8 cellular contexts compared by ENCODE assay signal in genomic region chr19:12064266-12065099, GRCh38. TPM values are rescaled to one million over a fixed set of nuclear protein-coding genes. Genes with fewer than 3 reads are reported as not detected.
DNase-seq lines count a peak whose midpoint lies in the region; ATAC-seq and TF ChIP-seq lines count a peak whose summit lies in the region.

Gene ZNF844, plus strand, starts transcription at chr19:12064731. Its CDS starts 143 bp downstream, at chr19:12064874.

- peak; percentile 59 to 83 (median 68) for DNase-seq in CD8-positive, alpha-beta T cell
- DNase-seq in NB4 (ENCODE audit: low read depth) (peak; percentile 78), cerebellum (ENCODE audit: low spot score) (peak; percentile 99), islet precursor cell (peak; percentile 96), smooth muscle cell of the brain vasculature (ENCODE audit: low read depth, low spot score) (peak; percentile 69), A172 (ENCODE audit: low spot score) (no peak)
- peak; percentile 89 for DNase-seq in activated CD4-positive, CD25-positive, alpha-beta regulatory T cell treated with anti-CD3 and anti-CD28 coated beads, Interleukin-2, amount 50 U/mL, for 72 hours

- peaks cover 8% of the 10 kb centered on the region for H3K4me1 ChIP-seq in CD8-positive, alpha-beta T cell (ENCODE audit: insufficient read depth, low read length)

- peak within 1 kb of the TSS; percentile 89 for H3K4me3 Mint-ChIP-seq in CD8-positive, alpha-beta T cell

- TF ChIP-seq POLR2A in NB4 (IDR thresholded peaks at IDR 0.05; ENCODE audit: extremely low read depth, insufficient read length) = no peak

- peaks cover 23% of the 10 kb centered on the region for H3K36me3 Mint-ChIP-seq in CD8-positive, alpha-beta T cell

- CTCF ChIA-PET in CD8-positive, alpha-beta T cell (lab: Charles Lee) = interaction anchor here (0.6 to 1.1 kb wide), 5 partner anchors 27 to 90 kb away, joined by 3 to 6 read pairs (median 3); no protein-coding TSS in a partner anchor

- peak within 1 kb of the TSS; percentile 66 for H3K4me3 ChIP-seq in CD8-positive, alpha-beta T cell (ENCODE audit: low read depth, low read length)
- peak within 1 kb of the TSS; percentile 63 for H3K4me3 ChIP-seq in NB4 (ENCODE audit: low read depth, low read length)

- peak; percentile 84 for ATAC-seq in CD8-positive, alpha-beta T cell
- peak; percentile 79 for ATAC-seq in GM21515 (IDR thresholded peaks at IDR 0.05; ENCODE audit: unreplicated experiment)

- H3K27me3 ChIP-seq in CD8-positive, alpha-beta T cell (ENCODE audit: insufficient read depth, low read length) = no peaks in the 10 kb centered on the region

- no peaks in the 10 kb centered on the region for H3K36me3 ChIP-seq in CD8-positive, alpha-beta T cell (ENCODE audit: insufficient read depth, low read length)

- TF ChIP-seq CTCF in CD8-positive, alpha-beta T cell (IDR thresholded peaks at IDR 0.05) = no peak
- TF ChIP-seq CTCF in NB4 (IDR thresholded peaks at IDR 0.05; ENCODE audit: low read depth, low read length) = no peak

- peaks cover 4% of the 10 kb centered on the region for H3K9me3 Mint-ChIP-seq in CD8-positive, alpha-beta T cell

- H3K4me1 Mint-ChIP-seq in CD8-positive, alpha-beta T cell (ENCODE audit: low read depth) = peaks cover 13% of the 10 kb centered on the region

- peak within 1 kb of the TSS; percentile 82 for H3K27ac Mint-ChIP-seq in CD8-positive, alpha-beta T cell

- H3K9me3 ChIP-seq in CD8-positive, alpha-beta T cell (ENCODE audit: low read length) = peaks cover 5% of the 10 kb centered on the region

- no peaks in the 10 kb centered on the region for H3K27me3 Mint-ChIP-seq in CD8-positive, alpha-beta T cell (ENCODE audit: low read depth)

- peak within 1 kb of the TSS; percentile 69 for H3K27ac ChIP-seq in CD8-positive, alpha-beta T cell (ENCODE audit: low read depth, low read length)

- POLR2A ChIA-PET in CD8-positive, alpha-beta T cell (lab: Charles Lee) = interaction anchor here (0.6 to 1.1 kb wide), 3 partner anchors 29 to 196 kb away, joined by 3 read pairs; partner anchors contain the start of gene ZNF433

- intact Hi-C loops in CD8-positive, alpha-beta T cell (cut with DNase I, micrococcal nuclease) = no loop called here

RNA-seq across cellular contexts. Expression of gene ZNF844, which starts in this region (rescaled TPM):
- 10 to 100 TPM; 12.1 to 14.6 TPM for total RNA-seq in CD8-positive, alpha-beta T cell
- total RNA-seq in cerebellum = 20.6 TPM
- 0.12 TPM in 1 of 2 replicates, not detected in the other for total RNA-seq in A172 (2014; rRNA removed; shearing (Covaris generic))

Comparison
In these comparisons a context has a peak if more than half of its experiments do, and no peak if none do; other contexts are left out.
1. RNA of gene ZNF844 (total RNA-seq): 20.6 TPM in cerebellum (single experiment) and 12.1 to 14.6 TPM in CD8-positive, alpha-beta T cell; 0.12 TPM in A172; every median in the first group is over 10 times any median in the second.